Comparison of ENCODE assay signal across 18 cellular contexts in the genomic region with DNA sequence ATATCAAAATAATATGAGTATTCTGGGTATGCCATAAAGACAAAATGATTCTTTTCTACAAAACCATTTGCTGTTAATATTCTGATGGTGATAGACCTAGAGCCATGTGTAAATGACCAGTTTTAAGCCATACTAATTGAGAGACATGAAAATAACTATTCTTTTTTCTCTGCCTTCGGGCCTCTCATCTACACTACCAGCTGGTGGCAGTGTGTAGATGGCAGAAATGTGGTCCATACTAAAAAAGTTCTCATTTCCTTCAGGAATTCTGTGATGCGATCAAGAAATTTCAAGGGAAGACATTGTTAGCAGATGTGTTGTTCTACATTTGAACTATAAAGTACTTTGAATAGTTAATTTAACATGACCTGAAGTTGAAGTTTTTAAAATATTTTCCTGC.
A peak's percentile ranks its signal among the peaks of the same experiment; 100 is the strongest.
DNase-seq lines count a peak whose midpoint lies in the region; ATAC-seq and TF ChIP-seq lines count a peak whose summit lies in the region.
"Had no signal": no experiment of that assay in that cellular context is flagged by ENCODE, and none has a peak within 500 bp of the region (broad histone marks: within the 10 kb centered on the region; RNA-seq: fewer than 3 reads in every experiment).

No MANE protein-coding gene starts in this region.

- no peaks in the 10 kb centered on the region for H3K9me3 ChIP-seq in RWPE2 (ENCODE audit: severe bottlenecking)
- H3K9me3 ChIP-seq: heart right ventricle, MG63, ovary had no signal

- H3K4me1 ChIP-seq in RWPE2 (ENCODE audit: insufficient read depth, poor library complexity, severe bottlenecking) (no peaks in the 10 kb centered on the region), foreskin keratinocyte (no peaks in the 10 kb centered on the region)
- H3K4me1 ChIP-seq: heart right ventricle had no signal

- H3K36me3 ChIP-seq in RWPE2 (ENCODE audit: low read depth): no peaks in the 10 kb centered on the region
- H3K36me3 ChIP-seq: heart right ventricle, MG63, ovary had no signal

- H3K27ac ChIP-seq in RWPE2 (ENCODE audit: poor library complexity, severe bottlenecking): no peak overlapping the region
- H3K27ac ChIP-seq in foreskin keratinocyte: no peak overlapping the region
- H3K27ac ChIP-seq: heart right ventricle, ovary, SK-N-MC had no signal

- H3K27me3 ChIP-seq in RWPE2 (ENCODE audit: insufficient read depth, poor library complexity, severe bottlenecking): peaks cover 3% of the 10 kb centered on the region
- H3K27me3 ChIP-seq in foreskin keratinocyte: no peaks in the 10 kb centered on the region
- H3K27me3 ChIP-seq: heart right ventricle, ovary had no signal

- DNase-seq in A172 (ENCODE audit: low spot score) (peak; percentile 24), GM12865 (ENCODE audit: low read depth) (no peak), RWPE2 (ENCODE audit: low spot score) (no peak), foreskin keratinocyte (peak in 1 of 2 donors; percentile 7), cerebellum (ENCODE audit: low spot score) (no peak), NCI-H128 (lab: John Stamatoyannopoulos, UW; ENCODE audit: unreplicated experiment) (no peak), RPMI8226 (no peak)
- DNase-seq: activated CD4-positive, CD25-positive, alpha-beta regulatory T cell; effector memory CD8-positive, alpha-beta T cell; heart right ventricle; MG63; NCI-H446; ovary; stimulated activated CD4-positive, alpha-beta T cell treated with anti-CD3 and anti-CD28 coated beads, Interleukin-1b, Interleukin-23, amount 100 ng/mL, for 48 hours had no signal

- TF ChIP-seq CTCF in GM12865 (IDR thresholded peaks at IDR 0.05; ENCODE audit: insufficient read depth, low read depth, low read length, missing control alignments): peak; percentile 7
- TF ChIP-seq CTCF in RWPE2 (IDR thresholded peaks at IDR 0.05; ENCODE audit: poor library complexity, severe bottlenecking): peak; percentile 27
- peak; percentile 59 for TF ChIP-seq CTCF in foreskin keratinocyte (conservative IDR thresholded peaks at IDR 0.05)

- ATAC-seq in RWPE2 (ENCODE audit: low read depth) (no peak), foreskin keratinocyte (no peak), GM18867 (IDR thresholded peaks at IDR 0.05; ENCODE audit: unreplicated experiment) (no peak)
- ATAC-seq: effector memory CD8-positive, alpha-beta T cell; heart right ventricle; stimulated activated memory B cell treated with anti-CD40 and anti-IgM and Interleukin-4, amounts not matched to agents 10 μg/mL and 1 μg/mL and 100 μg/mL, for 72 hours had no signal

- H3K4me3 ChIP-seq in GM12865 (ENCODE audit: low read depth, low read length): no peak overlapping the region
- no peak overlapping the region for H3K4me3 ChIP-seq in RWPE2 (ENCODE audit: severe bottlenecking)
- H3K4me3 ChIP-seq: heart right ventricle, lung, MG63, ovary, SK-N-MC had no signal

Comparison
In these comparisons a context has a peak if more than half of its experiments do, and no peak if none do; other contexts are left out.
1. CTCF ChIP-seq: peak in every context shown above with its lines; median percentile 59 in foreskin keratinocyte; 27 in RWPE2; 7 in GM12865.